Comparison of ENCODE assay signal across 1 cellular context in genomic region chr11:68380786-68381622, GRCh38.
TF ChIP-seq lines count a peak whose summit lies in the region.

No MANE protein-coding gene starts in this region.

TF ChIP-seq in GM23338, 12 proteins besides CTCF, POLR2A, EP300 and RAD21 (continued from another document):
- TF ChIP-seq REST (IDR thresholded peaks at IDR 0.05; ENCODE audit: unreplicated experiment): no peak
